11 cellular contexts compared by ENCODE assay signal in genomic region chr4:163663454-163664225, GRCh38.
A peak's percentile ranks its signal among the peaks of the same experiment; 100 is the strongest.
DNase-seq lines count a peak whose midpoint lies in the region; ATAC-seq and TF ChIP-seq lines count a peak whose summit lies in the region.
"Had no signal": no experiment of that assay in that cellular context is flagged by ENCODE, and none has a peak within 500 bp of the region (broad histone marks: within the 10 kb centered on the region; RNA-seq: fewer than 3 reads in every experiment).

No MANE protein-coding gene starts in this region.

- no peaks in the 10 kb centered on the region for H3K27me3 ChIP-seq in GM23338 (ENCODE audit: insufficient read depth)

- no peak overlapping the region for H3K4me3 Mint-ChIP-seq in GM23338
- H3K4me3 Mint-ChIP-seq in stimulated activated effector memory CD8-positive, alpha-beta T cell treated with anti-CD3 and anti-CD28 coated beads, Interleukin-12 subunit alpha, Interleukin-12 subunit beta, amount 100 ng/mL, for 72 hours, result no peak overlapping the region
- H3K4me3 Mint-ChIP-seq in effector memory CD8-positive, alpha-beta T cell, result no peak overlapping the region
- H3K4me3 Mint-ChIP-seq: activated naive CD8-positive, alpha-beta T cell had no signal

- no peak overlapping the region for H2AFZ ChIP-seq in GM23338

- no peak overlapping the region for H3K4me3 ChIP-seq in GM23338

- no peak overlapping the region for H3K27ac ChIP-seq in GM23338 (ENCODE audit: low read depth)

- no peaks in the 10 kb centered on the region for H3K9me2 ChIP-seq in GM23338 (ENCODE audit: insufficient read depth)

- TF ChIP-seq CTCF in GM23338 (conservative IDR thresholded peaks at IDR 0.05; ENCODE audit: low read depth in 2 of 2), result no peak

- no peaks in the 10 kb centered on the region for H4K20me1 ChIP-seq in GM23338 (replicated peaks; ENCODE audit: insufficient read depth)

- no peaks in the 10 kb centered on the region for H3K36me3 ChIP-seq in GM23338 (ENCODE audit: insufficient read depth)

- no peaks in the 10 kb centered on the region for H3K4me1 Mint-ChIP-seq in GM23338
- H3K4me1 Mint-ChIP-seq in stimulated activated effector memory CD8-positive, alpha-beta T cell treated with anti-CD3 and anti-CD28 coated beads, Interleukin-12 subunit alpha, Interleukin-12 subunit beta, amount 100 ng/mL, for 72 hours, result no peaks in the 10 kb centered on the region
- peaks cover 0 to 1% of the 10 kb centered on the region in 2 donors for H3K4me1 Mint-ChIP-seq in effector memory CD8-positive, alpha-beta T cell (ENCODE audit: low read depth in 2 of 2)

- ATAC-seq in GM23338 (0 out of 3 replicates have a peak, but pooled peaks have one; percentile 33), HG03469 (IDR thresholded peaks at IDR 0.05; ENCODE audit: unreplicated experiment) (peak; percentile 81)
- peak; percentile 43 for ATAC-seq in stimulated activated effector memory CD8-positive, alpha-beta T cell treated with anti-CD3 and anti-CD28 coated beads, Interleukin-12 subunit alpha, Interleukin-12 subunit beta, amount 100 ng/mL, for 72 hours
- no peak for ATAC-seq in effector memory CD8-positive, alpha-beta T cell (replicated peaks)

- no peaks in the 10 kb centered on the region for H3K79me2 ChIP-seq in GM23338 (replicated peaks; ENCODE audit: insufficient read depth)

- no peak overlapping the region for H3K4me2 ChIP-seq in GM23338

- no peaks in the 10 kb centered on the region for H3K4me1 ChIP-seq in GM23338 (ENCODE audit: insufficient read depth)

- H3K36me3 Mint-ChIP-seq in GM23338 (ENCODE audit: low read depth), result no peaks in the 10 kb centered on the region
- H3K36me3 Mint-ChIP-seq in stimulated activated effector memory CD8-positive, alpha-beta T cell treated with anti-CD3 and anti-CD28 coated beads, Interleukin-12 subunit alpha, Interleukin-12 subunit beta, amount 100 ng/mL, for 72 hours, result no peaks in the 10 kb centered on the region
- no peaks in the 10 kb centered on the region for H3K36me3 Mint-ChIP-seq in effector memory CD8-positive, alpha-beta T cell (ENCODE audit: insufficient read depth)
- H3K36me3 Mint-ChIP-seq: activated naive CD8-positive, alpha-beta T cell had no signal

- no peak overlapping the region for H3K27ac Mint-ChIP-seq in GM23338
- no peak overlapping the region for H3K27ac Mint-ChIP-seq in stimulated activated effector memory CD8-positive, alpha-beta T cell treated with anti-CD3 and anti-CD28 coated beads, Interleukin-12 subunit alpha, Interleukin-12 subunit beta, amount 100 ng/mL, for 72 hours
- peak overlapping the region in 1 of 2 donors; percentile 75 for H3K27ac Mint-ChIP-seq in effector memory CD8-positive, alpha-beta T cell
- H3K27ac Mint-ChIP-seq: activated naive CD8-positive, alpha-beta T cell had no signal

- H3K9me3 Mint-ChIP-seq in GM23338, result 0 out of 3 replicates have a peak, but pooled peaks cover 4% of the 10 kb centered on the region
- H3K9me3 Mint-ChIP-seq in stimulated activated effector memory CD8-positive, alpha-beta T cell treated with anti-CD3 and anti-CD28 coated beads, Interleukin-12 subunit alpha, Interleukin-12 subunit beta, amount 100 ng/mL, for 72 hours, result no peaks in the 10 kb centered on the region
- no peaks in the 10 kb centered on the region for H3K9me3 Mint-ChIP-seq in effector memory CD8-positive, alpha-beta T cell

- H3F3A ChIP-seq in GM23338 (replicated peaks; ENCODE audit: low read depth), result no peaks in the 10 kb centered on the region

- H3K27me3 Mint-ChIP-seq in GM23338 (ENCODE audit: insufficient read depth, low read depth, poor library complexity), result no peaks in the 10 kb centered on the region
- H3K27me3 Mint-ChIP-seq in effector memory CD8-positive, alpha-beta T cell, result no peaks in the 10 kb centered on the region
- H3K27me3 Mint-ChIP-seq: activated naive CD8-positive, alpha-beta T cell had no signal

- DNase-seq in NOMO-1 (lab: John Stamatoyannopoulos, UW; ENCODE audit: unreplicated experiment in 2 of 2) (peak; percentile 24 to 70), NOMO-1 treated with dmso at 0.1 percent for 144 hours (lab: John Stamatoyannopoulos, UW; ENCODE audit: unreplicated experiment) (no peak), GM23338 (ENCODE audit: low spot score) (no peak), NCI-H2196 treated with DMSO at 0.1 percent for 48 hours (lab: John Stamatoyannopoulos, UW; ENCODE audit: unreplicated experiment) (no peak)
- no peak for DNase-seq in stimulated activated effector memory CD8-positive, alpha-beta T cell treated with anti-CD3 and anti-CD28 coated beads, Interleukin-12 subunit alpha, Interleukin-12 subunit beta, amount 100 ng/mL, for 72 hours (ENCODE audit: low spot score in 2 of 2)
- no peak for DNase-seq in activated CD8-positive, alpha-beta memory T cell treated with anti-CD3 and anti-CD28 coated beads, Interleukin-2, amount 50 U/mL, for 4 hours
- DNase-seq in effector memory CD8-positive, alpha-beta T cell, result no peak
- DNase-seq: 8988T, NCI-H1417 treated with DMSO at 0.1 percent for 48 hours had no signal

TF ChIP-seq in GM23338, 12 proteins besides CTCF, POLR2A, EP300 and RAD21:
- TF ChIP-seq ETS1 (IDR thresholded peaks at IDR 0.05) (no peak), ZNF114 (CRISPR knock-in tag; IDR thresholded peaks at IDR 0.05) (no peak), REST (IDR thresholded peaks at IDR 0.05; ENCODE audit: unreplicated experiment) (no peak)

Comparison
In these comparisons a context has a peak if more than half of its experiments do, and no peak if none do; other contexts are left out.
1. DNase-seq: peak in NOMO-1 (2 of 2); none in NOMO-1 treated with dmso at 0.1 percent for 144 hours (single experiment), GM23338 (single experiment), stimulated activated effector memory CD8-positive, alpha-beta T cell treated with anti-CD3 and anti-CD28 coated beads, Interleukin-12 subunit alpha, Interleukin-12 subunit beta, amount 100 ng/mL, for 72 hours (0 of 2), activated CD8-positive, alpha-beta memory T cell treated with anti-CD3 and anti-CD28 coated beads, Interleukin-2, amount 50 U/mL, for 4 hours (single experiment), NCI-H2196 treated with DMSO at 0.1 percent for 48 hours (single experiment) and effector memory CD8-positive, alpha-beta T cell (0 of 3).